11 cellular contexts compared by ENCODE assay signal in genomic region chr15:82128401-82129143, GRCh38.
DNase-seq lines count a peak whose midpoint lies in the region; ATAC-seq lines count a peak whose summit lies in the region.
"Had no signal": no experiment of that assay in that cellular context is flagged by ENCODE, and none has a peak within 500 bp of the region (broad histone marks: within the 10 kb centered on the region; RNA-seq: fewer than 3 reads in every experiment).

No MANE protein-coding gene starts in this region.

- peaks cover 13% of the 10 kb centered on the region for H3K4me1 Mint-ChIP-seq in activated CD8-positive, alpha-beta memory T cell treated with anti-CD3 and anti-CD28 coated beads, Interleukin-2, amount 10 ng/mL, durations not matched to agents 7 days and 5 days
- peaks cover 3 to 5% of the 10 kb centered on the region in 2 donors for H3K4me1 Mint-ChIP-seq in stimulated activated naive B cell treated with anti-CD40 and anti-IgM and Interleukin-4, amounts not matched to agents 10 μg/mL and 1 μg/mL and 100 μg/mL, for 72 hours

- no peaks in the 10 kb centered on the region for H3K27me3 Mint-ChIP-seq in activated CD8-positive, alpha-beta memory T cell treated with anti-CD3 and anti-CD28 coated beads, Interleukin-2, amount 10 ng/mL, durations not matched to agents 7 days and 5 days
- H3K27me3 Mint-ChIP-seq in stimulated activated naive B cell treated with anti-CD40 and anti-IgM and Interleukin-4, amounts not matched to agents 10 μg/mL and 1 μg/mL and 100 μg/mL, for 72 hours, result no peaks in the 10 kb centered on the region
- H3K27me3 Mint-ChIP-seq: dendritic cell treated with granulocyte-macrophage colony-stimulating factor and Interleukin-4, amounts not matched to agents 40 ng/mL and 50 ng/mL, for 4 days had no signal

- peaks cover 13% of the 10 kb centered on the region for H3K36me3 Mint-ChIP-seq in activated CD8-positive, alpha-beta memory T cell treated with anti-CD3 and anti-CD28 coated beads, Interleukin-2, amount 10 ng/mL, durations not matched to agents 7 days and 5 days
- H3K36me3 Mint-ChIP-seq in stimulated activated naive B cell treated with anti-CD40 and anti-IgM and Interleukin-4, amounts not matched to agents 10 μg/mL and 1 μg/mL and 100 μg/mL, for 72 hours, result peaks cover 30 to 53% of the 10 kb centered on the region in 2 donors

- CTCF ChIA-PET in activated CD8-positive, alpha-beta memory T cell treated with anti-CD3 and anti-CD28 coated beads, Interleukin-2, amount 10 ng/mL, durations not matched to agents 7 days and 5 days (lab: Charles Lee), result interaction anchor here (1.2 kb wide), 1 partner anchor 12 kb away, joined by 3 read pairs; no protein-coding TSS in a partner anchor

- peak; percentile 53 for ATAC-seq in activated CD8-positive, alpha-beta memory T cell treated with anti-CD3 and anti-CD28 coated beads, Interleukin-2, amount 10 ng/mL, durations not matched to agents 7 days and 5 days
- peak; percentile 54 for ATAC-seq in HG03571 (IDR thresholded peaks at IDR 0.05; ENCODE audit: unreplicated experiment)
- peak; percentile 36 to 80 for ATAC-seq in stimulated activated naive B cell treated with anti-CD40 and anti-IgM and Interleukin-4, amounts not matched to agents 10 μg/mL and 1 μg/mL and 100 μg/mL, for 72 hours (replicated peaks)

- peak; percentile 48 for DNase-seq in activated CD8-positive, alpha-beta memory T cell treated with anti-CD3 and anti-CD28 coated beads, Interleukin-2, amount 10 ng/mL, durations not matched to agents 7 days and 5 days
- no peak for DNase-seq in activated CD8-positive, alpha-beta memory T cell treated with anti-CD3 and anti-CD28 coated beads, Interleukin-2, amount 50 U/mL, for 4 hours
- DNase-seq in amniotic epithelial cell (ENCODE audit: low read depth), result peak; percentile 49
- DNase-seq in stimulated activated naive B cell treated with anti-CD40 and anti-IgM and Interleukin-4, amounts not matched to agents 10 μg/mL and 1 μg/mL and 100 μg/mL, for 72 hours, result no peak
- DNase-seq in activated gamma-delta T cell (lab: John Stamatoyannopoulos, UW), result no peak
- DNase-seq in activated naive CD4-positive, alpha-beta T cell (lab: John Stamatoyannopoulos, UW), result no peak
- no peak for DNase-seq in NCI-H526 treated with DMSO at 0.1 percent for 48 hours (lab: John Stamatoyannopoulos, UW)
- DNase-seq: activated T-cell treated with anti-CD3 and anti-CD28 coated beads, Interleukin-2, amount 50 U/mL, for 48 hours; NCI-H524 had no signal

- H3K27ac Mint-ChIP-seq in activated CD8-positive, alpha-beta memory T cell treated with anti-CD3 and anti-CD28 coated beads, Interleukin-2, amount 10 ng/mL, durations not matched to agents 7 days and 5 days, result no peak overlapping the region
- H3K27ac Mint-ChIP-seq in stimulated activated naive B cell treated with anti-CD40 and anti-IgM and Interleukin-4, amounts not matched to agents 10 μg/mL and 1 μg/mL and 100 μg/mL, for 72 hours, result no peak overlapping the region
- H3K27ac Mint-ChIP-seq: dendritic cell treated with granulocyte-macrophage colony-stimulating factor and Interleukin-4, amounts not matched to agents 40 ng/mL and 50 ng/mL, for 4 days had no signal

- no peaks in the 10 kb centered on the region for H3K9me3 Mint-ChIP-seq in activated CD8-positive, alpha-beta memory T cell treated with anti-CD3 and anti-CD28 coated beads, Interleukin-2, amount 10 ng/mL, durations not matched to agents 7 days and 5 days (ENCODE audit: low read depth)
- H3K9me3 Mint-ChIP-seq in stimulated activated naive B cell treated with anti-CD40 and anti-IgM and Interleukin-4, amounts not matched to agents 10 μg/mL and 1 μg/mL and 100 μg/mL, for 72 hours, result no peaks in the 10 kb centered on the region
- H3K9me3 Mint-ChIP-seq: dendritic cell treated with granulocyte-macrophage colony-stimulating factor and Interleukin-4, amounts not matched to agents 40 ng/mL and 50 ng/mL, for 4 days had no signal

- H3K4me3 Mint-ChIP-seq in activated CD8-positive, alpha-beta memory T cell treated with anti-CD3 and anti-CD28 coated beads, Interleukin-2, amount 10 ng/mL, durations not matched to agents 7 days and 5 days, result no peak overlapping the region
- H3K4me3 Mint-ChIP-seq in stimulated activated naive B cell treated with anti-CD40 and anti-IgM and Interleukin-4, amounts not matched to agents 10 μg/mL and 1 μg/mL and 100 μg/mL, for 72 hours, result no peak overlapping the region
- H3K4me3 Mint-ChIP-seq: dendritic cell treated with granulocyte-macrophage colony-stimulating factor and Interleukin-4, amounts not matched to agents 40 ng/mL and 50 ng/mL, for 4 days had no signal

Comparison
In these comparisons a context has a peak if more than half of its experiments do, and no peak if none do; other contexts are left out.
1. DNase-seq: peak in activated CD8-positive, alpha-beta memory T cell treated with anti-CD3 and anti-CD28 coated beads, Interleukin-2, amount 10 ng/mL, durations not matched to agents 7 days and 5 days (single experiment) and amniotic epithelial cell (single experiment); none in activated CD8-positive, alpha-beta memory T cell treated with anti-CD3 and anti-CD28 coated beads, Interleukin-2, amount 50 U/mL, for 4 hours (single experiment), stimulated activated naive B cell treated with anti-CD40 and anti-IgM and Interleukin-4, amounts not matched to agents 10 μg/mL and 1 μg/mL and 100 μg/mL, for 72 hours (single experiment), activated gamma-delta T cell (single experiment), activated naive CD4-positive, alpha-beta T cell (0 of 4) and NCI-H526 treated with DMSO at 0.1 percent for 48 hours (single experiment).
2. Peak in every context shown above with its lines, with median percentiles within 50 percentile points of each other: ATAC-seq.